8 cellular contexts compared by ENCODE assay signal in the genomic region with DNA sequence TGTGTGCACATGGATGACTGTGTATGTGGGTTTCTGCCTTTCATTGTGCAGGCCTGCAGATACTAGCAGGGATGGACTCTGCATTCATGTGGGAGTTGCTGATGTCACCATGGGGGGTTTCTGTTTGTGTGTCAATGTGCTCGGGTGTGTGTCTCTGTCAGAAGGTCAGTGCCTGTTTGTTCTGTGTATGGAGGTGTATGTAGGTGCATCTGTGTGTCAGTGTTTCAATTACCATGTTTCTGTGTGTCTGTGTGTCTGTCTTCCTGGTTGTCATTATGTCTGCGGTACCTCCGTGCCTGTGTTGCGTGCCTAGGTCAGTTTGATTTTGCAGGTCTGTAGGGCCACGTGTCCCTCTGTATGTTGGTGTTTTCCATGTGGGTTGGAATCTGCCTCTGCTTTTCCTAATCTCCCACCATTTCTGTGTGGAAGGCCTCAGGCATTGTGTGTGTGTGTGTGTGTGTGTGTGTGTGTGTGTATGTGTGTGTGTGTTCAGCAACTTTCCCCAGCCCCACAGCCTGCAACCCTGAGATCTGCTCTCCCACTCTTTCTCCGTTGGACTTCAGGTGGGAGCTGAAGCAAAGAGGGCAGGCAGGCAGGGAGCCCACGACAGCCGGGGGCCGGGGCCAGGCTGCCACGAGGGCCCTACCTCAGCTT. TPM values are rescaled to one million over a fixed set of nuclear protein-coding genes. Genes with fewer than 3 reads are reported as not detected.
A peak's percentile ranks its signal among the peaks of the same experiment; 100 is the strongest.
DNase-seq lines count a peak whose midpoint lies in the region; ATAC-seq lines count a peak whose summit lies in the region.

No MANE protein-coding gene starts in this region.

- POLR2A ChIA-PET in activated CD4-positive, alpha-beta memory T cell treated with anti-CD3 and anti-CD28 coated beads, Interleukin-2, amount 10 ng/mL, durations not matched to agents 7 days and 5 days (lab: Charles Lee): interaction anchor here (0.9 to 4.7 kb wide), 5 partner anchors 9 to 78 kb away, joined by 4 to 25 read pairs (median 8); a partner anchor contains a TSS

- H3K27ac Mint-ChIP-seq in activated naive CD4-positive, alpha-beta T cell treated with anti-CD3 and anti-CD28 coated beads for 36 hours: peak overlapping the region; percentile 72
- peak overlapping the region; percentile 61 for H3K27ac Mint-ChIP-seq in activated CD4-positive, alpha-beta memory T cell treated with anti-CD3 and anti-CD28 coated beads, Interleukin-2, amount 10 ng/mL, durations not matched to agents 7 days and 5 days

- 42% methylated on average over 10 of the region's 10 CpGs for WGBS in thymus

- CTCF ChIA-PET in activated naive CD4-positive, alpha-beta T cell treated with anti-CD3 and anti-CD28 coated beads for 36 hours (lab: Charles Lee): interaction anchor here (1.1 to 5.7 kb wide), 6 partner anchors 11 to 110 kb away, joined by 3 to 42 read pairs (median 5); a partner anchor contains a TSS
- CTCF ChIA-PET in activated CD4-positive, alpha-beta memory T cell treated with anti-CD3 and anti-CD28 coated beads, Interleukin-2, amount 10 ng/mL, durations not matched to agents 7 days and 5 days (lab: Charles Lee): interaction anchor here (0.6 to 1.5 kb wide), 7 partner anchors 11 to 136 kb away, joined by 3 to 12 read pairs (median 4); no protein-coding TSS in a partner anchor

- H3K4me1 ChIP-seq in thymus (ENCODE audit: control insufficient read depth, insufficient read depth, low read length): peaks cover 64% of the 10 kb centered on the region

- ATAC-seq in GM18511 (IDR thresholded peaks at IDR 0.05; ENCODE audit: unreplicated experiment): no peak
- ATAC-seq in HG03095 (IDR thresholded peaks at IDR 0.05; ENCODE audit: unreplicated experiment): no peak

- no peaks in the 10 kb centered on the region for H3K36me3 Mint-ChIP-seq in activated naive CD4-positive, alpha-beta T cell treated with anti-CD3 and anti-CD28 coated beads for 36 hours (ENCODE audit: low read depth)
- H3K36me3 Mint-ChIP-seq in activated CD4-positive, alpha-beta memory T cell treated with anti-CD3 and anti-CD28 coated beads, Interleukin-2, amount 10 ng/mL, durations not matched to agents 7 days and 5 days (ENCODE audit: low read depth): no peaks in the 10 kb centered on the region

- H3K9me3 ChIP-seq in thymus (ENCODE audit: control insufficient read depth): no peaks in the 10 kb centered on the region

- peak overlapping the region; percentile 69 for H3K4me3 Mint-ChIP-seq in activated naive CD4-positive, alpha-beta T cell treated with anti-CD3 and anti-CD28 coated beads for 36 hours
- H3K4me3 Mint-ChIP-seq in activated CD4-positive, alpha-beta memory T cell treated with anti-CD3 and anti-CD28 coated beads, Interleukin-2, amount 10 ng/mL, durations not matched to agents 7 days and 5 days: peak overlapping the region; percentile 68

- peak; percentile 52 for DNase-seq in activated naive CD4-positive, alpha-beta T cell treated with anti-CD3 and anti-CD28 coated beads for 36 hours
- no peak for DNase-seq in activated naive CD4-positive, alpha-beta T cell (lab: John Stamatoyannopoulos, UW)
- no peak for DNase-seq in activated CD4-positive, alpha-beta memory T cell treated with anti-CD3 and anti-CD28 coated beads, Interleukin-2, amount 10 ng/mL, durations not matched to agents 7 days and 5 days
- peak; percentile 47 for DNase-seq in islet precursor cell
- DNase-seq in NCI-H2081 treated with DMSO at 0.1 percent for 48 hours (lab: John Stamatoyannopoulos, UW): no peak

- intact Hi-C loops in activated naive CD4-positive, alpha-beta T cell treated with anti-CD3 and anti-CD28 coated beads for 36 hours (cut with micrococcal nuclease): loop anchor here (1.0 kb wide), 1 partner anchor 42 kb away; no protein-coding TSS in a partner anchor

- H3K27ac ChIP-seq in thymus (ENCODE audit: low read depth): peak overlapping the region; percentile 91

- peaks cover 51% of the 10 kb centered on the region for H3K4me1 Mint-ChIP-seq in activated naive CD4-positive, alpha-beta T cell treated with anti-CD3 and anti-CD28 coated beads for 36 hours (ENCODE audit: low read depth)
- peaks cover 60% of the 10 kb centered on the region for H3K4me1 Mint-ChIP-seq in activated CD4-positive, alpha-beta memory T cell treated with anti-CD3 and anti-CD28 coated beads, Interleukin-2, amount 10 ng/mL, durations not matched to agents 7 days and 5 days

- H3K36me3 ChIP-seq in thymus (ENCODE audit: control insufficient read depth, insufficient read depth): peaks cover 4% of the 10 kb centered on the region

- H3K27me3 Mint-ChIP-seq in activated naive CD4-positive, alpha-beta T cell treated with anti-CD3 and anti-CD28 coated beads for 36 hours (ENCODE audit: low read depth): no peaks in the 10 kb centered on the region
- peaks cover 4% of the 10 kb centered on the region for H3K27me3 Mint-ChIP-seq in activated CD4-positive, alpha-beta memory T cell treated with anti-CD3 and anti-CD28 coated beads, Interleukin-2, amount 10 ng/mL, durations not matched to agents 7 days and 5 days

- H3K4me3 ChIP-seq in thymus (ENCODE audit: low read length): peak overlapping the region; percentile 51

- H3K9me3 Mint-ChIP-seq in activated naive CD4-positive, alpha-beta T cell treated with anti-CD3 and anti-CD28 coated beads for 36 hours: no peaks in the 10 kb centered on the region
- no peaks in the 10 kb centered on the region for H3K9me3 Mint-ChIP-seq in activated CD4-positive, alpha-beta memory T cell treated with anti-CD3 and anti-CD28 coated beads, Interleukin-2, amount 10 ng/mL, durations not matched to agents 7 days and 5 days

- no peaks in the 10 kb centered on the region for H3K27me3 ChIP-seq in thymus (ENCODE audit: control insufficient read depth, insufficient read depth)

RNA-seq across cellular contexts. Expression of a gene that starts 36.7 kb away (rescaled TPM):
- total RNA-seq in activated naive CD4-positive, alpha-beta T cell treated with anti-CD3 and anti-CD28 coated beads for 36 hours: 100 to 1,000 TPM; 105 to 106 TPM
- 100 to 1,000 TPM; 150 TPM for total RNA-seq in activated CD4-positive, alpha-beta memory T cell treated with anti-CD3 and anti-CD28 coated beads, Interleukin-2, amount 10 ng/mL, durations not matched to agents 7 days and 5 days
- polyA plus RNA-seq in thymus: 47.4 TPM

Comparison
In these comparisons a context has a peak if more than half of its experiments do, and no peak if none do; other contexts are left out.
1. DNase-seq: peak in activated naive CD4-positive, alpha-beta T cell treated with anti-CD3 and anti-CD28 coated beads for 36 hours (single experiment) and islet precursor cell (single experiment); none in activated naive CD4-positive, alpha-beta T cell (0 of 4), activated CD4-positive, alpha-beta memory T cell treated with anti-CD3 and anti-CD28 coated beads, Interleukin-2, amount 10 ng/mL, durations not matched to agents 7 days and 5 days (single experiment) and NCI-H2081 treated with DMSO at 0.1 percent for 48 hours (single experiment).